ENCODE assay signal across 9 cellular contexts in genomic region chr9:133715295-133715865, GRCh38. TPM values are rescaled to one million over a fixed set of nuclear protein-coding genes. Genes with fewer than 3 reads are reported as not detected.
DNase-seq lines count a peak whose midpoint lies in the region; ATAC-seq and TF ChIP-seq lines count a peak whose summit lies in the region.
"Had no signal": no experiment of that assay in that cellular context is flagged by ENCODE, and none has a peak within 500 bp of the region (broad histone marks: within the 10 kb centered on the region; RNA-seq: fewer than 3 reads in every experiment).

No MANE protein-coding gene starts in this region.

- H3K27me3 ChIP-seq in HUES48 (ENCODE audit: control insufficient read depth, insufficient read depth, low read length) (no peaks in the 10 kb centered on the region), skeletal muscle satellite cell (ENCODE audit: control insufficient read depth, insufficient read depth, low read length) (no peaks in the 10 kb centered on the region), stomach (peaks cover 0 to 6% (median 0%) of the 10 kb centered on the region in 3 donors)

- intact Hi-C loops in activated B cell treated with CpG ODN at 0.5 μM for 24 hours (cut with micrococcal nuclease) (no loop called here), stomach (cut with DNase I; ENCODE audit: low total_unique reads) (no loop called here)

- TF ChIP-seq POLR2A in stomach (IDR thresholded peaks at IDR 0.05): no peak

- H3K9me3 ChIP-seq in HUES48 (ENCODE audit: control insufficient read depth, insufficient read depth, low read length) (no peaks in the 10 kb centered on the region), skeletal muscle satellite cell (replicated peaks; ENCODE audit: low read length) (no peaks in the 10 kb centered on the region), stomach (no peaks in the 10 kb centered on the region)

- peak; percentile 9 for DNase-seq in activated B cell treated with CpG ODN at 0.5 μM for 24 hours
- peak; percentile 70 for DNase-seq in hepatic stellate cell (ENCODE audit: low spot score)
- no peak for DNase-seq in NK-92 treated with Interleukin-12 subunit alpha and Interleukin-12 subunit beta, amount 100 ng/mL, for 24 hours (lab: John Stamatoyannopoulos, UW)
- no peak for DNase-seq in occipital lobe (lab: John Stamatoyannopoulos, UW)
- no peak for DNase-seq in NCI-H187 (lab: John Stamatoyannopoulos, UW)
- no peak for DNase-seq in stomach
- DNase-seq: GM23248 had no signal

- H3K9ac ChIP-seq in HUES48 (ENCODE audit: low read depth, low read length) (no peak overlapping the region), skeletal muscle satellite cell (ENCODE audit: low read depth, low read length) (peak overlapping the region; percentile 75)
- H3K9ac ChIP-seq: GM23248 had no signal

- H3K9me3 Mint-ChIP-seq in activated B cell treated with CpG ODN at 0.5 μM for 24 hours: no peaks in the 10 kb centered on the region

- peaks cover 9% of the 10 kb centered on the region for H3K4me1 Mint-ChIP-seq in activated B cell treated with CpG ODN at 0.5 μM for 24 hours

- no peak for TF ChIP-seq CTCF in activated B cell treated with CpG ODN at 0.5 μM for 24 hours (IDR thresholded peaks at IDR 0.05)
- no peak for TF ChIP-seq CTCF in stomach (IDR thresholded peaks at IDR 0.05)

- no peak for ATAC-seq in activated B cell treated with CpG ODN at 0.5 μM for 24 hours (ENCODE audit: low read depth)

- H3K27ac ChIP-seq in HUES48 (ENCODE audit: low read depth, low read length) (peak overlapping the region; percentile 43), stomach (peak overlapping the region in 2 of 5 donors; percentile 8 to 14)
- H3K27ac ChIP-seq: GM23248 had no signal

- H3K4me3 ChIP-seq in HUES48 (ENCODE audit: low read depth, low read length): no peak overlapping the region
- peak overlapping the region; percentile 28 for H3K4me3 ChIP-seq in skeletal muscle satellite cell (ENCODE audit: low read length)
- no peak overlapping the region for H3K4me3 ChIP-seq in stomach
- H3K4me3 ChIP-seq: GM23248 had no signal

- peak overlapping the region; percentile 71 for H3K4me2 ChIP-seq in skeletal muscle satellite cell (ENCODE audit: low read length)

- H3K4me3 Mint-ChIP-seq in activated B cell treated with CpG ODN at 0.5 μM for 24 hours: no peak overlapping the region

- no peaks in the 10 kb centered on the region for H3K36me3 ChIP-seq in HUES48 (ENCODE audit: control insufficient read depth, insufficient read depth, low read length)
- no peaks in the 10 kb centered on the region for H3K36me3 ChIP-seq in skeletal muscle satellite cell (ENCODE audit: insufficient read depth, low read length)
- H3K36me3 ChIP-seq in stomach: no peaks in the 10 kb centered on the region

- POLR2A ChIA-PET in activated B cell treated with CpG ODN at 0.5 μM for 24 hours (lab: Charles Lee): no interaction called here

- 68 to 79% (median 74%) methylated on average over 20 to 23 of the region's 23 CpGs for WGBS in stomach, 5 donors

- peaks cover 33% of the 10 kb centered on the region for H3K27me3 Mint-ChIP-seq in activated B cell treated with CpG ODN at 0.5 μM for 24 hours

- no peaks in the 10 kb centered on the region for H3K36me3 Mint-ChIP-seq in activated B cell treated with CpG ODN at 0.5 μM for 24 hours (ENCODE audit: low read depth)

- TF ChIP-seq EP300 in stomach (IDR thresholded peaks at IDR 0.05): no peak

- no peak overlapping the region for H3K27ac Mint-ChIP-seq in activated B cell treated with CpG ODN at 0.5 μM for 24 hours

- H3K4me1 ChIP-seq in HUES48 (ENCODE audit: control insufficient read depth, insufficient read depth, low read length): peaks cover 6% of the 10 kb centered on the region; the same call in 1 of the 2 replicates
- H3K4me1 ChIP-seq in skeletal muscle satellite cell (ENCODE audit: control insufficient read depth, insufficient read depth, low read length): peaks cover 64% of the 10 kb centered on the region
- H3K4me1 ChIP-seq in stomach: peaks cover 0 to 7% (median 2%) of the 10 kb centered on the region in 4 donors

- CTCF ChIA-PET in activated B cell treated with CpG ODN at 0.5 μM for 24 hours (lab: Charles Lee): no interaction called here

RNA-seq across cellular contexts. Expression of gene SARDH, which starts 22.8 kb away (rescaled TPM):
- total RNA-seq in activated B cell treated with CpG ODN at 0.5 μM for 24 hours: not detected in 2 replicates
- 3.5 and 7.1 TPM in 2 replicates for total RNA-seq in skeletal muscle satellite cell (2012; rRNA removed)
- 2.5 TPM for total RNA-seq in occipital lobe
- total RNA-seq in stomach: 10 to 100 TPM in 1 of 5 donors, 1 to 10 TPM in 3, not detected in 1; 2.3 to 15.2 (median 3.9) TPM
- 1 to 10 TPM in 1 of 3 donors, under 1 TPM in 2; 0.76 to 2.6 (median 0.93) TPM for polyA plus RNA-seq in stomach

Comparison
In these comparisons a context has a peak if more than half of its experiments do, and no peak if none do; other contexts are left out.
1. DNase-seq: peak in activated B cell treated with CpG ODN at 0.5 μM for 24 hours (single experiment) and hepatic stellate cell (single experiment); none in NK-92 treated with Interleukin-12 subunit alpha and Interleukin-12 subunit beta, amount 100 ng/mL, for 24 hours (single experiment), occipital lobe (single experiment), NCI-H187 (0 of 2) and stomach (single experiment).